21 cellular contexts compared by ENCODE assay signal in genomic region chr7:10138087-10138854, GRCh38.
DNase-seq lines count a peak whose midpoint lies in the region; ATAC-seq, FAIRE-seq and TF ChIP-seq lines count a peak whose summit lies in the region.
"Had no signal": no experiment of that assay in that cellular context is flagged by ENCODE, and none has a peak within 500 bp of the region (broad histone marks: within the 10 kb centered on the region; RNA-seq: fewer than 3 reads in every experiment).

No MANE protein-coding gene starts in this region.

- H3K4me3 Mint-ChIP-seq in activated naive CD4-positive, alpha-beta T cell treated with anti-CD3 and anti-CD28 coated beads for 36 hours = no peak overlapping the region
- H3K4me3 Mint-ChIP-seq: CD14-positive monocyte; CD4-positive, alpha-beta memory T cell had no signal

- H3K23ac ChIP-seq in mesenchymal stem cell (ENCODE audit: low read length in 2 of 2) = no peak overlapping the region

- H2AFZ ChIP-seq in smooth muscle cell (ENCODE audit: low read depth) = peak overlapping the region; percentile 15
- H2AFZ ChIP-seq in mesenchymal stem cell (ENCODE audit: low read depth, low read length) = no peak overlapping the region
- H2AFZ ChIP-seq: GM23248 had no signal

- no peaks in the 10 kb centered on the region for H3F3A ChIP-seq in smooth muscle cell (ENCODE audit: low read depth)

- no peaks in the 10 kb centered on the region for H3K79me2 ChIP-seq in smooth muscle cell (ENCODE audit: low read depth)

- H2BK15ac ChIP-seq in mesenchymal stem cell (ENCODE audit: low read depth, poor library complexity, severe bottlenecking) = no peak overlapping the region

- intact Hi-C loops in left cardiac atrium (cut with DNase I) (no loop called here), left ventricle myocardium inferior (cut with micrococcal nuclease) (no loop called here), pancreas (cut with DNase I) (no loop called here)
- intact Hi-C loops in activated naive CD4-positive, alpha-beta T cell treated with anti-CD3 and anti-CD28 coated beads for 36 hours (cut with micrococcal nuclease) = no loop called here

- no peak overlapping the region for H3K18ac ChIP-seq in mesenchymal stem cell (ENCODE audit: low read depth in 1 of 2, low read length in 2 of 2)

- no peaks in the 10 kb centered on the region for H3K4me1 Mint-ChIP-seq in activated naive CD4-positive, alpha-beta T cell treated with anti-CD3 and anti-CD28 coated beads for 36 hours (ENCODE audit: low read depth)
- H3K4me1 Mint-ChIP-seq: CD14-positive monocyte; CD4-positive, alpha-beta memory T cell had no signal

- H2BK120ac ChIP-seq in mesenchymal stem cell (ENCODE audit: low read depth, low read length) = no peak overlapping the region

- 85% methylated on average over 5 of the region's 5 CpGs for WGBS in smooth muscle cell (ENCODE audit: low lambda C conversion rate)
- 80% methylated on average over 5 of the region's 5 CpGs for WGBS in mesenchymal stem cell
- 72 to 76% methylated on average over 5 of the region's 5 CpGs for WGBS in pancreas, 2 donors

- no peak for TF ChIP-seq POLR2A in H54 (IDR thresholded peaks at IDR 0.05; ENCODE audit: low read depth, low read length)

- no peaks in the 10 kb centered on the region for H3K36me3 ChIP-seq in left ventricle myocardium inferior
- no peaks in the 10 kb centered on the region for H3K36me3 ChIP-seq in smooth muscle cell (ENCODE audit: low read depth)
- no peaks in the 10 kb centered on the region for H3K36me3 ChIP-seq in mesenchymal stem cell (ENCODE audit: control insufficient read depth in 1 of 2, insufficient read depth in 2 of 2, low read depth in 1 of 2, low read length in 2 of 2)
- H3K36me3 ChIP-seq in pancreas = no peaks in the 10 kb centered on the region
- H3K36me3 ChIP-seq: BLaER1 had no signal

- no peaks in the 10 kb centered on the region for H4K20me1 ChIP-seq in smooth muscle cell (ENCODE audit: low read depth)
- H4K20me1 ChIP-seq: BLaER1 had no signal

- H3K9ac ChIP-seq in smooth muscle cell (ENCODE audit: low read depth) (no peak overlapping the region), mesenchymal stem cell (ENCODE audit: low read length) (no peak overlapping the region)
- H3K9ac ChIP-seq: BLaER1, GM23248 had no signal

- no peak overlapping the region for H2BK12ac ChIP-seq in mesenchymal stem cell (ENCODE audit: low read length in 2 of 2)

- no peak overlapping the region for H3K4ac ChIP-seq in mesenchymal stem cell (ENCODE audit: low read depth in 1 of 2, low read length in 2 of 2)

- H3K4me2 ChIP-seq in smooth muscle cell (no peak overlapping the region), mesenchymal stem cell (ENCODE audit: low read length, poor library complexity, severe bottlenecking) (no peak overlapping the region)
- H3K4me2 ChIP-seq: BLaER1 had no signal

- peaks cover 3% of the 10 kb centered on the region for H3K9me3 Mint-ChIP-seq in activated naive CD4-positive, alpha-beta T cell treated with anti-CD3 and anti-CD28 coated beads for 36 hours

- DNase-seq in left cardiac atrium (peak; percentile 34), left ventricle myocardium inferior (no peak), H54 (ENCODE audit: insufficient read length, low spot score) (no peak), left lobe of liver (ENCODE audit: low spot score) (no peak), smooth muscle cell (lab: John Stamatoyannopoulos, UW; ENCODE audit: unreplicated experiment) (no peak), mesenchymal stem cell (no peak), pancreas (no peak)
- DNase-seq in activated naive CD4-positive, alpha-beta T cell treated with anti-CD3 and anti-CD28 coated beads for 36 hours = no peak
- DNase-seq: 8988T; CD4-positive, alpha-beta memory T cell; DMS153; DMS79; GDM1; GM23248; H7 had no signal

- H3K9me3 ChIP-seq in left ventricle myocardium inferior (replicated peaks) (peaks cover 4% of the 10 kb centered on the region), smooth muscle cell (replicated peaks; ENCODE audit: low read depth) (no peaks in the 10 kb centered on the region), mesenchymal stem cell (ENCODE audit: control insufficient read depth, low read length) (no peaks in the 10 kb centered on the region), pancreas (no peaks in the 10 kb centered on the region)
- H3K9me3 ChIP-seq: BLaER1 had no signal

- H4K8ac ChIP-seq in mesenchymal stem cell (ENCODE audit: low read length) = no peak overlapping the region

- ATAC-seq in left cardiac atrium = peak; percentile 38 to 57
- peak; percentile 36 for ATAC-seq in left lobe of liver
- no peak for ATAC-seq in pancreas
- ATAC-seq: HCT116, HepG2 had no signal

- H3K27me3 Mint-ChIP-seq in activated naive CD4-positive, alpha-beta T cell treated with anti-CD3 and anti-CD28 coated beads for 36 hours (ENCODE audit: low read depth) = no peaks in the 10 kb centered on the region
- H3K27me3 Mint-ChIP-seq: CD4-positive, alpha-beta memory T cell had no signal

- H2BK5ac ChIP-seq in mesenchymal stem cell (ENCODE audit: low read depth, low read length, poor library complexity, severe bottlenecking) = no peak overlapping the region

- CTCF ChIA-PET in activated naive CD4-positive, alpha-beta T cell treated with anti-CD3 and anti-CD28 coated beads for 36 hours (lab: Charles Lee) = no interaction called here

- H3K27ac ChIP-seq in left ventricle myocardium inferior (replicated peaks) (no peak overlapping the region), smooth muscle cell (ENCODE audit: low read depth) (no peak overlapping the region), mesenchymal stem cell (ENCODE audit: low read length, poor library complexity, severe bottlenecking) (no peak overlapping the region), pancreas (no peak overlapping the region)
- H3K27ac ChIP-seq: BLaER1, GM23248 had no signal

- no peak overlapping the region for H3K14ac ChIP-seq in mesenchymal stem cell (ENCODE audit: low read length in 2 of 2)

- H3K4me3 ChIP-seq in left ventricle myocardium inferior (no peak overlapping the region), smooth muscle cell (no peak overlapping the region), mesenchymal stem cell (ENCODE audit: insufficient read depth in 1 of 2, low read depth in 1 of 2, low read length in 2 of 2) (no peak overlapping the region), pancreas (no peak overlapping the region)
- H3K4me3 ChIP-seq: BLaER1, GM23248 had no signal

- TF ChIP-seq CTCF in left ventricle myocardium inferior (IDR thresholded peaks at IDR 0.05; ENCODE audit: borderline replicate concordance) (no peak), smooth muscle cell (IDR thresholded peaks at IDR 0.05; ENCODE audit: borderline replicate concordance, insufficient read depth, poor library complexity, severe bottlenecking) (no peak), pancreas (IDR thresholded peaks at IDR 0.05) (no peak)

- H3K4me1 ChIP-seq in left ventricle myocardium inferior = peaks cover 7% of the 10 kb centered on the region
- H3K4me1 ChIP-seq in smooth muscle cell (ENCODE audit: low read depth) = no peaks in the 10 kb centered on the region
- no peaks in the 10 kb centered on the region for H3K4me1 ChIP-seq in mesenchymal stem cell (ENCODE audit: control insufficient read depth, insufficient read depth, low read depth, low read length)
- no peaks in the 10 kb centered on the region for H3K4me1 ChIP-seq in pancreas
- H3K4me1 ChIP-seq: BLaER1 had no signal

- no peak overlapping the region for H3K27ac Mint-ChIP-seq in activated naive CD4-positive, alpha-beta T cell treated with anti-CD3 and anti-CD28 coated beads for 36 hours
- H3K27ac Mint-ChIP-seq: CD14-positive monocyte; CD4-positive, alpha-beta memory T cell had no signal

- H3K36me3 Mint-ChIP-seq in activated naive CD4-positive, alpha-beta T cell treated with anti-CD3 and anti-CD28 coated beads for 36 hours (ENCODE audit: low read depth) = no peaks in the 10 kb centered on the region
- H3K36me3 Mint-ChIP-seq: CD14-positive monocyte; CD4-positive, alpha-beta memory T cell had no signal

- H4K91ac ChIP-seq in mesenchymal stem cell (ENCODE audit: low read length) = no peak overlapping the region

- H3K27me3 ChIP-seq in left ventricle myocardium inferior (ENCODE audit: low read depth) = no peaks in the 10 kb centered on the region
- no peaks in the 10 kb centered on the region for H3K27me3 ChIP-seq in smooth muscle cell (ENCODE audit: low read depth)
- no peaks in the 10 kb centered on the region for H3K27me3 ChIP-seq in mesenchymal stem cell (ENCODE audit: control insufficient read depth in 1 of 2, insufficient read depth in 1 of 2, low read length in 2 of 2)
- no peaks in the 10 kb centered on the region for H3K27me3 ChIP-seq in pancreas
- H3K27me3 ChIP-seq: BLaER1 had no signal

- no peak overlapping the region for H2AK5ac ChIP-seq in mesenchymal stem cell (ENCODE audit: low read length, severe bottlenecking)

- FAIRE-seq in H54 (lab: Jason Lieb, UNC) (peak; percentile 65), pancreas (lab: Jason Lieb, UNC) (no peak)
- FAIRE-seq: GM12892, GM18507, HepG2 had no signal

- H3K79me1 ChIP-seq in mesenchymal stem cell (replicated peaks; ENCODE audit: low read length, poor library complexity, severe bottlenecking) = no peaks in the 10 kb centered on the region

Comparison
In these comparisons a context has a peak if more than half of its experiments do, and no peak if none do; other contexts are left out.
1. ATAC-seq: peak in left cardiac atrium (2 of 2) and left lobe of liver (single experiment); none in pancreas (0 of 4).